8 cellular contexts compared by ENCODE assay signal in the genomic region with DNA sequence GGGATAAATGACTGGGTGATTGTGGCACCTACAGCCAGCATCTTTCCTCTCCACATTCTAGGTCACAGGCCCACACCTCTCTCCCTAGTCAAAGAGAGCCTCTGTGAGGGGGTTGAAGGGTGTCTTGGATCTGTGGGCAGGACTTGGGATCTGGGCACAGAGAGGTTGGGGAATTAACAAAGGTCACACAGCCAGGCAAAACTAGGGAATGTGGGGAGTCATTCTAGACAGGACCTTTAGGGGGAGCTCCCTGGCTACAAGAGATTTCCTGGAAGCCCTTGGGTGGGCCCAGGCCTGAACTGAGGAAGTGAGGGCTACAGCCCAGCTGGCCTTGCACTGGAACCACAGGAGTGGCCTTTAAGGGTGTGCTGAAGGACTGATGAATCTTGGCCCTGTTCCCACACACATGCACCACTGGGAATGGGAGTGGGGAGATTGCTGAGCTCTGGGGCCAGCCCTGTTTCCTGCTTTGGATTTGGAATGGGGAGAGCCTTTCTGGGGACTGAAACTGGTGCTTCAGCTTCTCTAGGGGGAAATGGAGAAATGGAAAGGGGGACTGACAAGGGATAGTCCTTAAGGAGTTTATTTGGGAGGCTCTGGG. TPM values are rescaled to one million over a fixed set of nuclear protein-coding genes. Genes with fewer than 3 reads are reported as not detected.
A peak's percentile ranks its signal among the peaks of the same experiment; 100 is the strongest.
DNase-seq lines count a peak whose midpoint lies in the region; ATAC-seq, FAIRE-seq and TF ChIP-seq lines count a peak whose summit lies in the region.

No MANE protein-coding gene starts in this region.

- H3K9me3 Mint-ChIP-seq in CD8-positive, alpha-beta memory T cell: no peaks in the 10 kb centered on the region
- H3K9me3 Mint-ChIP-seq in astrocyte (ENCODE audit: unreplicated experiment): no peaks in the 10 kb centered on the region

- H4K20me1 ChIP-seq in astrocyte (ENCODE audit: insufficient read depth, low read length): peaks cover 6% of the 10 kb centered on the region

- H3K36me3 ChIP-seq in CD8-positive, alpha-beta memory T cell (ENCODE audit: insufficient read depth, low read length): no peaks in the 10 kb centered on the region
- H3K36me3 ChIP-seq in astrocyte (ENCODE audit: insufficient read depth, low read length): no peaks in the 10 kb centered on the region

- CTCF ChIA-PET in CD8-positive, alpha-beta memory T cell (lab: Charles Lee): interaction anchor here (0.7 to 9.4 kb wide), 30 partner anchors 9 to 333 kb away, joined by 3 to 189 read pairs (median 4); a partner anchor contains a TSS

- no peaks in the 10 kb centered on the region for H3K27me3 Mint-ChIP-seq in CD8-positive, alpha-beta memory T cell
- no peaks in the 10 kb centered on the region for H3K27me3 Mint-ChIP-seq in astrocyte (ENCODE audit: low read depth, unreplicated experiment)

- H3K9me3 ChIP-seq in CD8-positive, alpha-beta memory T cell (ENCODE audit: low read length): no peaks in the 10 kb centered on the region
- H3K9me3 ChIP-seq in astrocyte (ENCODE audit: insufficient read depth, low read depth, low read length): no peaks in the 10 kb centered on the region

- peak; percentile 56 for TF ChIP-seq CTCF in astrocyte (IDR thresholded peaks at IDR 0.05; ENCODE audit: insufficient read depth, low read depth, low read length)

- ATAC-seq in GM21528 (IDR thresholded peaks at IDR 0.05; ENCODE audit: low FRiP score, unreplicated experiment) (peak; percentile 27), left ventricle myocardium superior (peak; percentile 65), sciatic nerve (peak; percentile 79), GM19324 (IDR thresholded peaks at IDR 0.05; ENCODE audit: low FRiP score, unreplicated experiment) (no peak)

- H3K27ac Mint-ChIP-seq in CD8-positive, alpha-beta memory T cell: peak overlapping the region; percentile 90 to 99 (median 92)
- peak overlapping the region; percentile 93 for H3K27ac Mint-ChIP-seq in astrocyte (ENCODE audit: unreplicated experiment)

- H3K4me3 ChIP-seq in CD8-positive, alpha-beta memory T cell (ENCODE audit: low read length): peak overlapping the region; percentile 16
- no peak overlapping the region for H3K4me3 ChIP-seq in astrocyte (ENCODE audit: insufficient read depth, low read depth, low read length)

- H3K4me2 ChIP-seq in astrocyte (ENCODE audit: low read length): peak overlapping the region; percentile 82

- peaks cover 42 to 57% (median 48%) of the 10 kb centered on the region in 3 donors for H3K4me1 Mint-ChIP-seq in CD8-positive, alpha-beta memory T cell
- H3K4me1 Mint-ChIP-seq in astrocyte (ENCODE audit: low read depth, unreplicated experiment): peaks cover 46% of the 10 kb centered on the region

- no peak overlapping the region for H3K9ac ChIP-seq in astrocyte (ENCODE audit: low read length)

- POLR2A ChIA-PET in CD8-positive, alpha-beta memory T cell (lab: Charles Lee): interaction anchor here (0.6 to 4.1 kb wide), 10 partner anchors 12 to 999 kb away, joined by 3 to 57 read pairs (median 6); a partner anchor contains a TSS

- H3K79me2 ChIP-seq in astrocyte (ENCODE audit: insufficient read depth, low read length): peaks cover 2% of the 10 kb centered on the region

- intact Hi-C loops in left ventricle myocardium superior (cut with micrococcal nuclease) (loop anchor here (5.0 kb wide), 1 partner anchor 52 kb away; no protein-coding TSS in a partner anchor), sciatic nerve (cut with DNase I) (loop anchor here (5.0 kb wide), 1 partner anchor 52 kb away; no protein-coding TSS in a partner anchor)

- H3K27me3 ChIP-seq in CD8-positive, alpha-beta memory T cell (ENCODE audit: insufficient read depth, low read length, poor library complexity, severe bottlenecking): no peaks in the 10 kb centered on the region
- no peaks in the 10 kb centered on the region for H3K27me3 ChIP-seq in astrocyte (ENCODE audit: insufficient read depth, low read length)

- peak overlapping the region; percentile 73 for H3K27ac ChIP-seq in CD8-positive, alpha-beta memory T cell (ENCODE audit: low read depth, low read length)
- H3K27ac ChIP-seq in astrocyte (ENCODE audit: low read depth, low read length): peak overlapping the region; percentile 16

- H3K4me3 Mint-ChIP-seq in CD8-positive, alpha-beta memory T cell: peak overlapping the region; percentile 68 to 89 (median 74)
- peak overlapping the region; percentile 75 for H3K4me3 Mint-ChIP-seq in astrocyte (ENCODE audit: unreplicated experiment)

- peak in 2 of 5 donors; percentile 29 to 33 for DNase-seq in CD8-positive, alpha-beta memory T cell
- DNase-seq in NOMO-1 treated with DMSO at 0.1 percent for 48 hours (lab: John Stamatoyannopoulos, UW; ENCODE audit: unreplicated experiment) (peak; percentile 68), astrocyte (ENCODE audit: low read depth) (peak; percentile 92), left ventricle myocardium superior (peak; percentile 87), sciatic nerve (ENCODE audit: low spot score) (peak; percentile 85), cortex of kidney (lab: John Stamatoyannopoulos, UW) (no peak)

- H3K4me1 ChIP-seq in CD8-positive, alpha-beta memory T cell (ENCODE audit: insufficient read depth, low read length): peaks cover 39% of the 10 kb centered on the region
- peaks cover 39% of the 10 kb centered on the region for H3K4me1 ChIP-seq in astrocyte (ENCODE audit: insufficient read depth, low read length)

- peaks cover 0 to 14% (median 0%) of the 10 kb centered on the region in 3 donors for H3K36me3 Mint-ChIP-seq in CD8-positive, alpha-beta memory T cell
- H3K36me3 Mint-ChIP-seq in astrocyte (ENCODE audit: low read depth, unreplicated experiment): peaks cover 3% of the 10 kb centered on the region

- no peak overlapping the region for H2AFZ ChIP-seq in astrocyte (ENCODE audit: low read depth, low read length)

- no peak for FAIRE-seq in astrocyte (lab: Jason Lieb, UNC)

RNA-seq across cellular contexts. Expression of a gene that starts 12.4 kb away (rescaled TPM):
- total RNA-seq in CD8-positive, alpha-beta memory T cell: 1 to 10 TPM; 2.1 to 3.1 TPM
- polyA plus RNA-seq in CD8-positive, alpha-beta memory T cell: 67.0 TPM
- 151 and 185 TPM in 2 replicates for total RNA-seq in astrocyte
- total RNA-seq in left ventricle myocardium superior: 75.7 TPM
- 62.7 TPM for total RNA-seq in sciatic nerve

Comparison
In these comparisons a context has a peak if more than half of its experiments do, and no peak if none do; other contexts are left out.
1. RNA of a gene that starts 12.4 kb away (total RNA-seq): 151 to 185 TPM in astrocyte, 75.7 TPM in left ventricle myocardium superior (single experiment) and 62.7 TPM in sciatic nerve (single experiment); 2.1 to 3.1 TPM in CD8-positive, alpha-beta memory T cell; every median in the first group is over 10 times any median in the second.